29 cellular contexts compared by ENCODE assay signal in the genomic region with DNA sequence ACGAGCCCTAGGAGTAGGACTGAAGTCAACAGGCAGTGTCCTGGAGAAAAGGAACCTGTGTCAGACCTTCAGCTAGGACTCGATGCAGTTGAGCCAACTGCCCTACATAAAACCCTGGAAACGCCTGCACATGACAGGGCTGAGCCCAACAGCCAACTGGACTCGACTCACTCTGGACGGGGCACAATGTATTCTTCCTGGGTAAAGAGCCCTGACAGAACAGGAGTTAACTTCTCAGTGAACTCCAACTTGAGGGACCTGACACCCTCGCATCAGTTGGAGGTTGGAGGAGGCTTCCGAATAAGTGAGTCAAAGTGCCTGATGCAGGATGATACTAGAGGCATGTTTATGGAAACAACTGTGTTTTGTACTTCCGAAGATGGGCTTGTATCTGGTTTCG.
DNase-seq lines count a peak whose midpoint lies in the region; ATAC-seq, FAIRE-seq and TF ChIP-seq lines count a peak whose summit lies in the region.
"Had no signal": no experiment of that assay in that cellular context is flagged by ENCODE, and none has a peak within 500 bp of the region (broad histone marks: within the 10 kb centered on the region; RNA-seq: fewer than 3 reads in every experiment).

No MANE protein-coding gene starts in this region.

- H3K4me3 ChIP-seq in endothelial cell of umbilical vein (replicated peaks in 1 of 3; ENCODE audit: insufficient read depth in 1 of 3, low read depth in 1 of 3, low read length in 3 of 3) = no peak overlapping the region
- no peak overlapping the region for H3K4me3 ChIP-seq in brain microvascular endothelial cell (ENCODE audit: low read depth, low read length)
- H3K4me3 ChIP-seq: cardiac muscle cell, colonic mucosa, sigmoid colon, SJSA1, transverse colon had no signal

- dilution Hi-C loops in endothelial cell of umbilical vein (cut with MboI; ENCODE audit: extremely low pct_ligation_motif_present, low sequenced_read_pairs) = no loop called here

- H3K4me2 ChIP-seq in endothelial cell of umbilical vein (ENCODE audit: insufficient read depth, low read length) = no peak overlapping the region

- intact Hi-C loops in natural killer cell (cut with micrococcal nuclease) (no loop called here), endothelial cell of umbilical vein (cut with micrococcal nuclease) (no loop called here)

- in situ Hi-C loops in brain microvascular endothelial cell (cut with HindIII; ENCODE audit: low pct_ligation_motif_present, low sequenced_read_pairs) = no loop called here

- H3K4me1 Mint-ChIP-seq in natural killer cell = peaks cover 6 to 19% of the 10 kb centered on the region in 2 donors
- H3K4me1 Mint-ChIP-seq in natural killer cell treated with Interleukin-12 subunit alpha and Interleukin-12 subunit beta and Interleukin-15 and Interleukin-18, amount 100 ng/mL, for 72 hours (ENCODE audit: low read depth in 2 of 2) = peaks cover 15 to 17% of the 10 kb centered on the region in 2 donors

- TF ChIP-seq POLR2A in endothelial cell of umbilical vein (IDR thresholded peaks at IDR 0.05; ENCODE audit: low read depth, low read length) = no peak

- H2AFZ ChIP-seq in endothelial cell of umbilical vein (ENCODE audit: low read depth, low read length) = no peak overlapping the region

- TF ChIP-seq CTCF in natural killer cell (IDR thresholded peaks at IDR 0.05) (no peak), RWPE1 (conservative IDR thresholded peaks at IDR 0.05; ENCODE audit: low read depth) (no peak), endothelial cell of umbilical vein (IDR thresholded peaks at IDR 0.05; ENCODE audit: extremely low read depth in 1 of 2, insufficient read depth in 1 of 2, low read depth in 1 of 2, low read length in 2 of 2) (no peak), brain microvascular endothelial cell (IDR thresholded peaks at IDR 0.05; ENCODE audit: low read depth, low read length, missing control alignments) (no peak)

- H3K4me1 ChIP-seq in endothelial cell of umbilical vein (ENCODE audit: control insufficient read depth, extremely low read depth, insufficient read depth, low read length) = no peaks in the 10 kb centered on the region
- H3K4me1 ChIP-seq: colonic mucosa, SJSA1 had no signal

- peaks cover 35 to 55% of the 10 kb centered on the region in 2 experiments for H3K36me3 ChIP-seq in endothelial cell of umbilical vein (ENCODE audit: control insufficient read depth in 2 of 2, extremely low read depth in 1 of 2, insufficient read depth in 2 of 2, low read length in 2 of 2)
- H3K36me3 ChIP-seq in brain microvascular endothelial cell (replicated peaks) = peaks cover 78% of the 10 kb centered on the region

- peak overlapping the region; percentile 9 to 83 for H3K27ac Mint-ChIP-seq in natural killer cell
- H3K27ac Mint-ChIP-seq in natural killer cell treated with Interleukin-12 subunit alpha and Interleukin-12 subunit beta and Interleukin-15 and Interleukin-18, amount 100 ng/mL, for 72 hours = peak overlapping the region in 1 of 2 donors; percentile 39
- H3K27ac Mint-ChIP-seq: activated CD4-positive, alpha-beta T cell treated with anti-CD3 and anti-CD28 coated beads, Interleukin-2, amount 10 ng/mL, durations not matched to agents 7 days and 5 days; activated T-helper 2 cell treated with anti-CD3 and anti-CD28 coated beads, Interferon-gamma antibody, Interleukin-2, Interleukin-4, amounts not matched to agents 10 μg/mL and 5 μg/mL and 100 μg/mL, durations not matched to agents 14 hours and 24 hours and 36 hours; memory B cell had no signal

- BruUV-seq in endothelial cell of umbilical vein (replicated peaks; lab: Mats Ljungman, UMichigan) = TSS peak; percentile 24

- H3K9ac ChIP-seq in endothelial cell of umbilical vein (replicated peaks; ENCODE audit: extremely low read depth, insufficient read depth, low read length) = no peak overlapping the region

- H3K27ac ChIP-seq in RWPE1 (peak overlapping the region; percentile 28; the same call in 1 of the 2 replicates), endothelial cell of umbilical vein (ENCODE audit: insufficient read depth, low read depth, low read length) (no peak overlapping the region), brain microvascular endothelial cell (no peak overlapping the region)
- H3K27ac ChIP-seq: colonic mucosa, sigmoid colon, SJSA1, transverse colon had no signal

- H3K27me3 Mint-ChIP-seq in natural killer cell (ENCODE audit: low read depth in 2 of 2) = no peaks in the 10 kb centered on the region
- H3K27me3 Mint-ChIP-seq in natural killer cell treated with Interleukin-12 subunit alpha and Interleukin-12 subunit beta and Interleukin-15 and Interleukin-18, amount 100 ng/mL, for 72 hours = no peaks in the 10 kb centered on the region
- H3K27me3 Mint-ChIP-seq: activated CD4-positive, alpha-beta T cell treated with anti-CD3 and anti-CD28 coated beads, Interleukin-2, amount 10 ng/mL, durations not matched to agents 7 days and 5 days; memory B cell had no signal

- FAIRE-seq in endothelial cell of umbilical vein (lab: Jason Lieb, UNC) = no peak
- FAIRE-seq: GM12891 had no signal

- H3K9me3 ChIP-seq in endothelial cell of umbilical vein (replicated peaks; ENCODE audit: control insufficient read depth, insufficient read depth, low read length) = no peaks in the 10 kb centered on the region
- H3K9me3 ChIP-seq: colonic mucosa, sigmoid colon, SJSA1, transverse colon had no signal

- H4K20me1 ChIP-seq in endothelial cell of umbilical vein (replicated peaks; ENCODE audit: control insufficient read depth, extremely low read depth, insufficient read depth, low read length) = no peaks in the 10 kb centered on the region

- peaks cover 7% of the 10 kb centered on the region for H3K79me2 ChIP-seq in endothelial cell of umbilical vein (ENCODE audit: control insufficient read depth, insufficient read depth, low read length)

- H3K9me3 Mint-ChIP-seq in natural killer cell = no peaks in the 10 kb centered on the region
- H3K9me3 Mint-ChIP-seq in natural killer cell treated with Interleukin-12 subunit alpha and Interleukin-12 subunit beta and Interleukin-15 and Interleukin-18, amount 100 ng/mL, for 72 hours = no peaks in the 10 kb centered on the region
- H3K9me3 Mint-ChIP-seq: activated CD4-positive, alpha-beta T cell treated with anti-CD3 and anti-CD28 coated beads, Interleukin-2, amount 10 ng/mL, durations not matched to agents 7 days and 5 days; activated naive CD4-positive, alpha-beta T cell treated with anti-CD3 and anti-CD28 coated beads, Interleukin-2, amount 50 U/mL, for 72 hours; activated T-helper 2 cell treated with anti-CD3 and anti-CD28 coated beads, Interferon-gamma antibody, Interleukin-2, Interleukin-4, amounts not matched to agents 10 μg/mL and 5 μg/mL and 100 μg/mL, durations not matched to agents 14 hours and 24 hours and 36 hours; memory B cell had no signal

- CTCF ChIA-PET in RWPE1 (lab: Yijun Ruan, JAX) (interaction anchor here (0.6 kb wide), 1 partner anchor 51 kb away, joined by 3 read pairs; no protein-coding TSS in a partner anchor), endothelial cell of umbilical vein (lab: Charles Lee) (no interaction called here)

- H3K27me3 ChIP-seq in endothelial cell of umbilical vein (ENCODE audit: control insufficient read depth in 2 of 2, insufficient read depth in 2 of 2, low read length in 2 of 2) (no peaks in the 10 kb centered on the region), brain microvascular endothelial cell (replicated peaks) (no peaks in the 10 kb centered on the region)
- H3K27me3 ChIP-seq: cardiac muscle cell, colonic mucosa, sigmoid colon, SJSA1, transverse colon had no signal

- H3K4me3 Mint-ChIP-seq in natural killer cell = no peak overlapping the region
- no peak overlapping the region for H3K4me3 Mint-ChIP-seq in natural killer cell treated with Interleukin-12 subunit alpha and Interleukin-12 subunit beta and Interleukin-15 and Interleukin-18, amount 100 ng/mL, for 72 hours
- H3K4me3 Mint-ChIP-seq: activated CD4-positive, alpha-beta T cell treated with anti-CD3 and anti-CD28 coated beads, Interleukin-2, amount 10 ng/mL, durations not matched to agents 7 days and 5 days; memory B cell had no signal

- DNase-seq in natural killer cell (no peak), RWPE1 (ENCODE audit: low spot score) (no peak), endothelial cell of umbilical vein (ENCODE audit: low read depth, low spot score) (no peak), brain microvascular endothelial cell (no peak), kidney tubule cell (ENCODE audit: low spot score) (no peak)
- DNase-seq in natural killer cell treated with Interleukin-12 subunit alpha and Interleukin-12 subunit beta and Interleukin-15 and Interleukin-18, amount 100 ng/mL, for 72 hours (ENCODE audit: low spot score) = no peak
- DNase-seq: activated CD4-positive, alpha-beta T cell treated with anti-CD3 and anti-CD28 coated beads, Interleukin-2, amount 10 ng/mL, durations not matched to agents 7 days and 5 days; aorta; colonic mucosa; DMS153; effector CD4-positive, alpha-beta T cell; HCEC 1CT; NCI-H146; NCI-H2107; NCI-H345; NCI-H748 treated with DMSO at 0.1 percent for 48 hours; nucleus accumbens; sigmoid colon; stimulated activated CD4-positive, alpha-beta T cell treated with anti-CD3 and anti-CD28 coated beads, Interleukin-12 subunit alpha, Interleukin-12 subunit beta, amount 100 ng/mL, for 4 hours; stimulated activated CD4-positive, alpha-beta T cell treated with anti-CD3 and anti-CD28 coated beads, Interleukin-2, amount 100 ng/mL, for 48 hours; transverse colon had no signal

- ATAC-seq in natural killer cell = no peak
- ATAC-seq in natural killer cell treated with Interleukin-12 subunit alpha and Interleukin-12 subunit beta and Interleukin-15 and Interleukin-18, amount 100 ng/mL, for 72 hours = no peak
- no peak for ATAC-seq in GM19452 (IDR thresholded peaks at IDR 0.05; ENCODE audit: unreplicated experiment)
- ATAC-seq: activated naive CD4-positive, alpha-beta T cell treated with anti-CD3 and anti-CD28 coated beads, Interleukin-2, amount 50 U/mL, for 72 hours; left lobe of liver had no signal

- H3K9me1 ChIP-seq in endothelial cell of umbilical vein (replicated peaks; ENCODE audit: control insufficient read depth, extremely low read depth, insufficient read depth, low read length) = no peaks in the 10 kb centered on the region

- POLR2A ChIA-PET in RWPE1 (lab: Yijun Ruan, JAX; ENCODE audit: low non-redundant PET) = no interaction called here
- POLR2A ChIA-PET in endothelial cell of umbilical vein (lab: Charles Lee) = no interaction called here

- peaks cover 37% of the 10 kb centered on the region for H3K36me3 Mint-ChIP-seq in natural killer cell
- peaks cover 40% of the 10 kb centered on the region for H3K36me3 Mint-ChIP-seq in natural killer cell treated with Interleukin-12 subunit alpha and Interleukin-12 subunit beta and Interleukin-15 and Interleukin-18, amount 100 ng/mL, for 72 hours

TF ChIP-seq in endothelial cell of umbilical vein, 7 proteins besides CTCF, POLR2A, EP300 and RAD21:
- TF ChIP-seq GATA2 (IDR thresholded peaks at IDR 0.05; ENCODE audit: insufficient read depth, insufficient read length, low read depth, low read length) = no peak
